In the genomic region with DNA sequence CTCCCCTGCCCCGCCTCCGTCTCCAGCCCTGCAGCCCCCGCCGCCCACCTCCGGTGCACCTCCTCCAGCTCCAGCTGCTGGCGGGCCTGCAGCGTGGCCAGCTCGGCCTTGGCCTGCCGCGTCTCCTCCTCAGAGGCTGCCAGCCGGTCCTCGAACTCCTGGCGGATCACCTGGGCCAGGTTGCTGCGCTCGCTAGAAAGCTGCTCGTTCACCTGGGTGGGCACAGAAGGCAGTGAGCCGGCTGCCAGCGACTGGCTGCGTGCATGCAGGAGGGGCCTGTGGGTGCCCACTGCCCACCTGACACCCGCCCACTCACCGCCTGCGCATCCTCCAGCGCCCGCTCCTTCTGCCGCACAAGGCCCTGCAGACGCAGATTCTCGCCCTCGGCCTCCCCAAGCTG, we compare ENCODE assay signal across 25 cellular contexts. TPM values are rescaled to one million over a fixed set of nuclear protein-coding genes. Genes with fewer than 3 reads are reported as not detected.
DNase-seq lines count a peak whose midpoint lies in the region; ATAC-seq, FAIRE-seq and TF ChIP-seq lines count a peak whose summit lies in the region.
"Had no signal": no experiment of that assay in that cellular context is flagged by ENCODE, and none has a peak within 500 bp of the region (broad histone marks: within the 10 kb centered on the region; RNA-seq: fewer than 3 reads in every experiment).

No MANE protein-coding gene starts in this region.

- no peak for TF ChIP-seq POLR2A in GM12892 (IDR thresholded peaks at IDR 0.05; ENCODE audit: low read depth, low read length)

- POLR2A ChIA-PET in HEK293 (lab: Yijun Ruan, JAX): interaction anchor here (0.5 to 1.5 kb wide), 3 partner anchors 12 to 198 kb away, joined by 3 to 4 read pairs (median 3); partner anchors contain the start of genes NDUFAF8 and TEPSIN

- H3K27me3 Mint-ChIP-seq in chondrocyte (ENCODE audit: low read depth): no peaks in the 10 kb centered on the region
- H3K27me3 Mint-ChIP-seq: CD4-positive, alpha-beta memory T cell had no signal

- H3K27ac ChIP-seq in right cardiac atrium (ENCODE audit: low read length) (no peak overlapping the region), HEK293 (ENCODE audit: extremely low read depth, low read depth, low read length) (no peak overlapping the region)
- H3K27ac ChIP-seq: A549 had no signal

- 96% methylated on average over 28 of the region's 28 CpGs for whole genome bisulfite sequencing in right cardiac atrium

- TF ChIP-seq CTCF in HEK293 (tag by site-specific recombination; IDR thresholded peaks at IDR 0.05) (no peak), chondrocyte (IDR thresholded peaks at IDR 0.05) (no peak)

- no peaks in the 10 kb centered on the region for H3K27me3 ChIP-seq in right cardiac atrium (ENCODE audit: control insufficient read depth, insufficient read depth)

- H3K4me3 Mint-ChIP-seq in chondrocyte (ENCODE audit: unreplicated experiment): no peak overlapping the region
- H3K4me3 Mint-ChIP-seq: CD4-positive, alpha-beta memory T cell; GM23338; H9; HFFc6 had no signal

- ATAC-seq in right cardiac atrium (no peak), Right ventricle myocardium superior (ENCODE audit: poor library complexity) (no peak), GM21367 (IDR thresholded peaks at IDR 0.05; ENCODE audit: unreplicated experiment) (no peak)
- ATAC-seq: GM23338 had no signal

- CTCF ChIA-PET in HEK293 (lab: Yijun Ruan, JAX): interaction anchor here (1.6 to 2.0 kb wide), 2 partner anchors 10 to 48 kb away, joined by 10 to 12 read pairs; no protein-coding TSS in a partner anchor

- intact Hi-C loops in right cardiac atrium (cut with DNase I): loop anchor here in 1 of 4 donors (5.0 kb wide), 1 partner anchor 33 kb away; no protein-coding TSS in a partner anchor
- intact Hi-C loops in Right ventricle myocardium superior (cut with DNase I): no loop called here

- H3K27ac Mint-ChIP-seq in chondrocyte (ENCODE audit: unreplicated experiment): no peak overlapping the region
- H3K27ac Mint-ChIP-seq: CD4-positive, alpha-beta memory T cell; GM23338; H9; HFFc6 had no signal

- H3K9me3 ChIP-seq in right cardiac atrium (ENCODE audit: control insufficient read depth, low read length): no peaks in the 10 kb centered on the region
- H3K9me3 ChIP-seq in HEK293 (ENCODE audit: control insufficient read depth, insufficient read depth, low read depth, low read length): no peaks in the 10 kb centered on the region
- H3K9me3 ChIP-seq: A549 had no signal

- H3K4me3 ChIP-seq in right cardiac atrium (ENCODE audit: low read length) (no peak overlapping the region), HEK293 (ENCODE audit: low read depth, low read length) (no peak overlapping the region)
- H3K4me3 ChIP-seq: A549, GM23338 had no signal

- no peaks in the 10 kb centered on the region for H3K4me1 ChIP-seq in right cardiac atrium (ENCODE audit: control insufficient read depth, insufficient read depth, low read length)
- no peaks in the 10 kb centered on the region for H3K4me1 ChIP-seq in HEK293 (ENCODE audit: control insufficient read depth, insufficient read depth, low read length)
- H3K4me1 ChIP-seq: A549 had no signal

- H3K9me3 Mint-ChIP-seq in chondrocyte (ENCODE audit: low read depth): no peaks in the 10 kb centered on the region
- H3K9me3 Mint-ChIP-seq: CD4-positive, alpha-beta memory T cell; GM23338; H9; HFFc6 had no signal

- H3K36me3 Mint-ChIP-seq in chondrocyte (ENCODE audit: low read depth): peaks cover 2% of the 10 kb centered on the region

- FAIRE-seq in GM12892 (lab: Jason Lieb, UNC): no peak
- FAIRE-seq: A549, GM12891 had no signal

- peaks cover 0 to 65% of the 10 kb centered on the region in 2 experiments; a peak in 1 of 3 replicates for H3K36me3 ChIP-seq in HEK293 (ENCODE audit: control insufficient read depth in 2 of 2, insufficient read depth in 1 of 2, low read length in 2 of 2)

- no peaks in the 10 kb centered on the region for H3K4me1 Mint-ChIP-seq in chondrocyte (ENCODE audit: low read depth)
- H3K4me1 Mint-ChIP-seq: CD4-positive, alpha-beta memory T cell; GM23338; H9 had no signal

- peak; percentile 8 to 52 (median 35) for DNase-seq in right cardiac atrium
- DNase-seq in Right ventricle myocardium superior: no peak
- peak; percentile 91 for DNase-seq in chondrocyte (ENCODE audit: low spot score)
- DNase-seq in GM12892 (ENCODE audit: insufficient read length): no peak
- DNase-seq: 8988T; ACHN; AML-193; C1 segment of cervical spinal cord; Calu3; CD4-positive, alpha-beta memory T cell; COR-L47; DMS53; DMS79 treated with DMSO at 0.1 percent for 48 hours; GF-D8; H9; HFFc6 had no signal

TF ChIP-seq in HEK293, 187 proteins besides CTCF, POLR2A, EP300 and RAD21:
- TF ChIP-seq ZFHX2 (tag by site-specific recombination; conservative IDR thresholded peaks at IDR 0.05): peak; percentile 73
- peak; percentile 75 for TF ChIP-seq EGR2 (tag by site-specific recombination; IDR thresholded peaks at IDR 0.05; ENCODE audit: low read depth)
- TF ChIP-seq ZNF530 (tag by site-specific recombination; IDR thresholded peaks at IDR 0.05; ENCODE audit: low read depth): no peak
- TF ChIP-seq PATZ1 (tag by site-specific recombination; IDR thresholded peaks at IDR 0.05): no peak

RNA-seq across cellular contexts. Expression of gene AATK, which starts 24.6 kb away (rescaled TPM):
- total RNA-seq in right cardiac atrium (10 to 100 TPM in 3 of 4 donors, 1 to 10 TPM in 1; 8.6 to 15.4 (median 12.6) TPM), Right ventricle myocardium superior (5.3 TPM), chondrocyte (0.48 to 0.67 TPM (median 0.51 TPM) in 3 replicates)
- 10.4 TPM for polyA plus RNA-seq in right cardiac atrium
- polyA plus RNA-seq in GM12892 (2012; ENCODE audit: missing spikeins): not detected
- total RNA-seq: Calu3 had no signal

RNA-seq across cellular contexts. Expression of gene PVALEF, which starts 25.3 kb away (rescaled TPM):
- total RNA-seq in right cardiac atrium: not detected
- polyA plus RNA-seq in right cardiac atrium: not detected
- not detected for total RNA-seq in Right ventricle myocardium superior
- total RNA-seq in chondrocyte: not detected in 3 replicates
- polyA plus RNA-seq in GM12892 (2012; ENCODE audit: missing spikeins): not detected
- total RNA-seq: Calu3; CD4-positive, alpha-beta memory T cell; Daoy; G401; GM23338; H4; H9; HFFc6 had no signal
- polyA plus RNA-seq: A549; BJ; CD4-positive, alpha-beta memory T cell; GM23338 had no signal

RNA-seq across cellular contexts. Expression of gene CEP131, which starts 32.2 kb away (rescaled TPM):
- total RNA-seq in right cardiac atrium (1 to 10 TPM; 4.6 to 5.9 (median 5.2) TPM), Right ventricle myocardium superior (11.1 TPM), chondrocyte (8.2 to 9.6 TPM (median 8.5 TPM) in 3 replicates)
- polyA plus RNA-seq in right cardiac atrium: 7.4 TPM
- 4.8 TPM for polyA plus RNA-seq in GM12892 (2012; ENCODE audit: missing spikeins)

RNA-seq across cellular contexts. Expression of gene TEPSIN, which starts 48.3 kb away (rescaled TPM):
- total RNA-seq in right cardiac atrium (10 to 100 TPM; 12.5 to 17.7 (median 14.2) TPM), Right ventricle myocardium superior (13.4 TPM), chondrocyte (27.1 to 29.0 TPM (median 27.6 TPM) in 3 replicates)
- polyA plus RNA-seq in right cardiac atrium: 12.6 TPM
- polyA plus RNA-seq in GM12892 (2012; ENCODE audit: missing spikeins): 9.7 TPM

RNA-seq across cellular contexts. Expression of gene NDUFAF8, which starts 48.5 kb away (rescaled TPM):
- total RNA-seq in right cardiac atrium: 10 to 100 TPM; 51.5 to 75.4 (median 62.5) TPM
- 55.0 TPM for polyA plus RNA-seq in right cardiac atrium
- total RNA-seq in Right ventricle myocardium superior: 59.4 TPM
- total RNA-seq in chondrocyte: 36.1 to 58.9 TPM (median 39.7 TPM) in 3 replicates
- 156 TPM for polyA plus RNA-seq in GM12892 (2012; ENCODE audit: missing spikeins)

Comparison
In these comparisons a context has a peak if more than half of its experiments do, and no peak if none do; other contexts are left out.
1. DNase-seq: peak in right cardiac atrium (3 of 3) and chondrocyte (single experiment); none in Right ventricle myocardium superior (single experiment) and GM12892 (single experiment).